2 cellular contexts compared by ENCODE assay signal in genomic region chr15:80382285-80382684, GRCh38.
A peak's percentile ranks its signal among the peaks of the same experiment; 100 is the strongest.
TF ChIP-seq lines count a peak whose summit lies in the region.

No MANE protein-coding gene starts in this region.

TF ChIP-seq in SK-N-SH treated with all-trans-retinoic acid at 6 μM for 48 hours, 23 proteins besides CTCF, POLR2A, EP300 and RAD21 (continued from another document):
- TF ChIP-seq TSHZ2 (CRISPR knock-in tag; IDR thresholded peaks at IDR 0.05) (no peak), ZNF8 (CRISPR knock-in tag; IDR thresholded peaks at IDR 0.05) (peak; percentile 66)
TF ChIP-seq in SK-N-SH treated with all-trans-retinoic acid at 6 μM for 48 hours: peak in this region for 1.

TF ChIP-seq in SK-N-SH, 30 proteins besides CTCF, POLR2A, EP300 and RAD21 (continued from another document):
- TF ChIP-seq NRF1 (IDR thresholded peaks at IDR 0.05; ENCODE audit: low read depth, low read length) (no peak), CHD2 (IDR thresholded peaks at IDR 0.05; ENCODE audit: low read length, partially characterized antibody) (no peak), RFX5 (IDR thresholded peaks at IDR 0.05; ENCODE audit: low read length) (no peak), REST (IDR thresholded peaks at IDR 0.05; ENCODE audit: low read depth, low read length) (no peak), MAX (IDR thresholded peaks at IDR 0.05; ENCODE audit: low read depth) (no peak), NFIC (IDR thresholded peaks at IDR 0.05; ENCODE audit: borderline replicate concordance) (no peak), SMC3 (IDR thresholded peaks at IDR 0.05; ENCODE audit: low read depth, low read length) (no peak), GATA2 (CRISPR knock-in tag; IDR thresholded peaks at IDR 0.05) (no peak), FOSL2 (IDR thresholded peaks at IDR 0.05; ENCODE audit: borderline replicate concordance, low read depth) (no peak), RCOR1 (IDR thresholded peaks at IDR 0.05; ENCODE audit: low read length) (no peak), ZBTB33 (IDR thresholded peaks at IDR 0.05; ENCODE audit: borderline replicate concordance, low read depth) (no peak), JUND (IDR thresholded peaks at IDR 0.05) (no peak), USF1 (IDR thresholded peaks at IDR 0.05; ENCODE audit: borderline replicate concordance, low read depth) (no peak), RXRA (IDR thresholded peaks at IDR 0.05; ENCODE audit: borderline replicate concordance, low read depth) (no peak), FOXM1 (IDR thresholded peaks at IDR 0.05; ENCODE audit: low read depth) (no peak), YY1 (IDR thresholded peaks at IDR 0.05; ENCODE audit: low read depth) (no peak), EZH2phosphoT487 (IDR thresholded peaks at IDR 0.05; ENCODE audit: borderline replicate concordance, low read depth) (no peak)
